Comparison of ENCODE assay signal across 29 cellular contexts in genomic region chr12:88001327-88001726, GRCh38. TPM values are rescaled to one million over a fixed set of nuclear protein-coding genes. Genes with fewer than 3 reads are reported as not detected.
"Had no signal": no experiment of that assay in that cellular context is flagged by ENCODE, and none has a peak within 500 bp of the region (broad histone marks: within the 10 kb centered on the region; RNA-seq: fewer than 3 reads in every experiment).

No MANE protein-coding gene starts in this region.

- H3K9me3 ChIP-seq: stomach, testis, thoracic aorta, thyroid gland, tibial artery, transverse colon, upper lobe of right lung, uterus, vagina had no signal

- H3K4me3 ChIP-seq: stomach, suprapubic skin, testis, thoracic aorta, thyroid gland, tibial artery, tibial nerve, transverse colon, upper lobe of left lung, upper lobe of right lung, uterus, vagina had no signal

- H3K36me3 ChIP-seq: stomach, suprapubic skin, thoracic aorta, thyroid gland, tibial artery, tibial nerve, transverse colon, upper lobe of left lung, upper lobe of right lung, uterus, vagina had no signal

- H3K4me1 ChIP-seq: stomach, suprapubic skin, testis, thyroid gland, tibial artery, tibial nerve, transverse colon, upper lobe of left lung, upper lobe of right lung, uterus, vagina had no signal

- FAIRE-seq: urothelium cell line had no signal

- H3K27ac ChIP-seq: stomach, suprapubic skin, testis, thoracic aorta, thyroid gland, tibial artery, tibial nerve, transverse colon, upper lobe of left lung, upper lobe of right lung, uterus, vagina had no signal

- ATAC-seq: stimulated activated effector memory CD8-positive, alpha-beta T cell treated with anti-CD3 and anti-CD28 coated beads, Interleukin-12 subunit alpha, Interleukin-12 subunit beta, amount 100 ng/mL, for 72 hours; stimulated activated memory B cell treated with anti-CD40 and anti-IgM and Interleukin-4, amounts not matched to agents 10 μg/mL and 1 μg/mL and 100 μg/mL, for 72 hours; stimulated activated naive B cell treated with anti-CD40 and anti-IgM and Interleukin-4, amounts not matched to agents 10 μg/mL and 1 μg/mL and 100 μg/mL, for 72 hours; stimulated activated naive CD8-positive, alpha-beta T cell treated with anti-CD3 and anti-CD28 coated beads, Interleukin-15, amount 100 ng/mL, for 72 hours; stimulated activated naive CD8-positive, alpha-beta T cell treated with anti-CD3 and anti-CD28 coated beads, Interleukin-15, Interleukin-2, amounts not matched to agents 100 U/mL and 50 U/mL, for 24 hours; upper lobe of right lung had no signal

- DNase-seq: stimulated activated CD4-positive, alpha-beta T cell treated with anti-CD3 and anti-CD28 coated beads, Interleukin-2, amount 100 ng/mL, for 48 hours; stimulated activated CD4-positive, alpha-beta T cell treated with anti-CD3 and anti-CD28 coated beads, Interleukin-4, amount 100 ng/mL, for 1 hour; stimulated activated CD4-positive, alpha-beta T cell treated with anti-CD3 and anti-CD28 coated beads, Interleukin-4, amount 100 ng/mL, for 24 hours; stimulated activated CD4-positive, alpha-beta T cell treated with anti-CD3 and anti-CD28 coated beads, Interleukin-4, amount 100 ng/mL, for 4 hours; stimulated activated CD8-positive, alpha-beta memory T cell treated with anti-CD3 and anti-CD28 coated beads, Interleukin-4, amount 100 ng/mL, for 48 hours; stimulated activated naive B cell treated with anti-CD40 and anti-IgM and Interleukin-4, amounts not matched to agents 10 μg/mL and 1 μg/mL and 100 μg/mL, for 72 hours; stimulated activated naive CD4-positive, alpha-beta T cell; stimulated activated naive CD4-positive, alpha-beta T cell treated with Interleukin-2 at 50 U/mL for 16 hours; stimulated activated naive CD8-positive, alpha-beta T cell treated with anti-CD3 and anti-CD28 coated beads, Interleukin-15, amount 100 ng/mL, for 72 hours; stimulated activated naive CD8-positive, alpha-beta T cell treated with anti-CD3 and anti-CD28 coated beads, Interleukin-15, Interleukin-2, amounts not matched to agents 100 U/mL and 50 U/mL, for 24 hours; stomach; substantia nigra; testis; thyroid gland; tibial artery; transverse colon; trophoblast cell; upper lobe of left lung; upper lobe of right lung; uterus had no signal

- H3K27me3 ChIP-seq: stomach, suprapubic skin, testis, thyroid gland, tibial artery, tibial nerve, transverse colon, upper lobe of left lung, upper lobe of right lung, uterus, vagina had no signal

RNA-seq across cellular contexts. Expression of gene C12orf50, which starts 27.9 kb away (rescaled TPM):
- total RNA-seq: stomach, subcutaneous adipose tissue, suprapubic skin, temporal lobe, thoracic aorta, transverse colon, upper lobe of right lung, vagina had no signal
- polyA plus RNA-seq: stomach had no signal
